Comparison of ENCODE assay signal across 8 cellular contexts in genomic region chr13:45341034-45341798, GRCh38. TPM values are rescaled to one million over a fixed set of nuclear protein-coding genes. Genes with fewer than 3 reads are reported as not detected.
DNase-seq lines count a peak whose midpoint lies in the region; ATAC-seq and TF ChIP-seq lines count a peak whose summit lies in the region.

Gene TPT1, minus strand, starts transcription at chr13:45341183. Its CDS starts 114 bp downstream, at chr13:45341069.

- H2AK5ac ChIP-seq in IMR-90 (ENCODE audit: low read depth, low read length): peak within 1 kb of the TSS; percentile 91

- 0% methylated on average over 28 of the region's 67 CpGs; no CpG with 5 or more reads in 1 of the 2 experiments for WGBS in IMR-90 (ENCODE audit: extremely low coverage in 2 of 2, insufficient read length in 1 of 2), 2 experiments

- peak within 1 kb of the TSS; percentile 100 for H2AK9ac ChIP-seq in IMR-90 (replicated peaks; ENCODE audit: low read depth, low read length, poor library complexity)

- H3K4me1 ChIP-seq in IMR-90 (ENCODE audit: control insufficient read depth, insufficient read depth, low read length): peaks cover 2% of the 10 kb centered on the region

- peak within 1 kb of the TSS; percentile 78 for H2BK120ac ChIP-seq in IMR-90 (ENCODE audit: low read depth, low read length)

- no peak for TF ChIP-seq CTCF in IMR-90 (conservative IDR thresholded peaks at IDR 0.05; ENCODE audit: low read depth, low read length)
- no peak for TF ChIP-seq CTCF in epithelial cell of esophagus (IDR thresholded peaks at IDR 0.05; ENCODE audit: insufficient read depth, low read depth, low read length, missing control alignments)

- H3K9ac ChIP-seq in IMR-90 (ENCODE audit: low read depth, low read length): peak within 1 kb of the TSS; percentile 97

- H3K9me3 ChIP-seq in IMR-90 (ENCODE audit: control insufficient read depth, insufficient read depth, low read length): no peaks in the 10 kb centered on the region

- H3K56ac ChIP-seq in IMR-90 (ENCODE audit: extremely low read depth, insufficient read depth, low read length): peak within 1 kb of the TSS; percentile 95

- peak within 1 kb of the TSS; percentile 80 for H3K18ac ChIP-seq in IMR-90 (ENCODE audit: low read depth, low read length)

- peak; percentile 99 for TF ChIP-seq POLR2A in IMR-90 (IDR thresholded peaks at IDR 0.05; ENCODE audit: low read depth, low read length)

- in situ Hi-C loops in IMR-90 (cut with MboI; ENCODE audit: low sequenced_read_pairs): no loop called here

- peak within 1 kb of the TSS; percentile 98 for H3K4ac ChIP-seq in IMR-90 (ENCODE audit: low read depth, low read length)

- peak within 1 kb of the TSS; percentile 83 for H4K91ac ChIP-seq in IMR-90 (ENCODE audit: insufficient read depth, low read depth, low read length)

- peaks cover 48% of the 10 kb centered on the region for H4K20me1 ChIP-seq in IMR-90 (ENCODE audit: insufficient read depth, low read length)

- peak within 1 kb of the TSS; percentile 86 to 90 for H4K8ac ChIP-seq in IMR-90 (ENCODE audit: low read depth in 2 of 2, low read length in 2 of 2)

- CTCF ChIA-PET in IMR-90 (lab: Yijun Ruan, JAX): interaction anchor here (0.6 kb wide), 1 partner anchor 220 kb away, joined by 3 read pairs; no protein-coding TSS in a partner anchor

- peak within 1 kb of the TSS; percentile 94 for H3K23ac ChIP-seq in IMR-90 (ENCODE audit: low read depth, low read length)

- peak within 1 kb of the TSS; percentile 77 for H4K5ac ChIP-seq in IMR-90 (ENCODE audit: low read depth, low read length)

- no TSS peak for BruUV-seq in IMR-90 (replicated peaks; lab: Mats Ljungman, UMichigan)

- H2BK15ac ChIP-seq in IMR-90 (ENCODE audit: low read depth, low read length): peak within 1 kb of the TSS; percentile 81; the same call in 1 of the 3 replicates

- H3K4me3 ChIP-seq in IMR-90 (ENCODE audit: insufficient read depth, low read depth, low read length) (peak within 1 kb of the TSS; percentile 88), epithelial cell of esophagus (ENCODE audit: low read length) (peak within 1 kb of the TSS; percentile 91)

- ATAC-seq in GM21528 (IDR thresholded peaks at IDR 0.05; ENCODE audit: low FRiP score, unreplicated experiment) (peak; percentile 88), IMR-90 (ENCODE audit: low read depth) (peak; percentile 92)

- TF ChIP-seq RAD21 in IMR-90 (IDR thresholded peaks at IDR 0.05; ENCODE audit: low read length): no peak

- H3K79me1 ChIP-seq in IMR-90 (ENCODE audit: low read depth in 1 of 2, low read length in 2 of 2): peaks cover 12 to 60% of the 10 kb centered on the region in 2 experiments

- H2BK5ac ChIP-seq in IMR-90 (ENCODE audit: low read depth, low read length, poor library complexity, severe bottlenecking): peak within 1 kb of the TSS; percentile 97

- intact Hi-C loops in IMR-90 (cut with micrococcal nuclease): no loop called here

- peak within 1 kb of the TSS; percentile 92 for H3K4me2 ChIP-seq in IMR-90 (ENCODE audit: low read depth, low read length)

- no peaks in the 10 kb centered on the region for H3K27me3 ChIP-seq in IMR-90 (ENCODE audit: control insufficient read depth, insufficient read depth, low read length)

- H3K14ac ChIP-seq in IMR-90 (replicated peaks; ENCODE audit: low read depth, low read length): peak within 1 kb of the TSS; percentile 99

- H2AFZ ChIP-seq in IMR-90 (replicated peaks; ENCODE audit: low read length, poor library complexity): peak within 1 kb of the TSS; percentile 96

- H3K9me1 ChIP-seq in IMR-90 (ENCODE audit: insufficient read depth, low read length): peaks cover under 1% of the 10 kb centered on the region

- POLR2A ChIA-PET in IMR-90 (lab: Charles Lee; ENCODE audit: unreplicated experiment): interaction anchor here (0.6 to 1.2 kb wide), 4 partner anchors 12 to 54 kb away, joined by 3 to 5 read pairs (median 4); no protein-coding TSS in a partner anchor

- peak; percentile 98 for DNase-seq in DMS 273 (lab: John Stamatoyannopoulos, UW; ENCODE audit: unreplicated experiment)
- peak; percentile 98 for DNase-seq in IMR-90
- peak; percentile 99 for DNase-seq in OCI-M1 (lab: John Stamatoyannopoulos, UW)
- DNase-seq in activated T-cell treated with anti-CD3 and anti-CD28 coated beads for 4 hours: peak; percentile 99
- peak; percentile 99 for DNase-seq in epithelial cell of esophagus (ENCODE audit: low read depth)
- peak; percentile 99 for DNase-seq in mucosa of gallbladder (ENCODE audit: low spot score)
- DNase-seq in stimulated activated CD8-positive, alpha-beta memory T cell treated with anti-CD3 and anti-CD28 coated beads, Interleukin-4, amount 100 ng/mL, for 4 hours (ENCODE audit: low read depth in 2 of 2, low spot score in 1 of 2): peak; percentile 98 to 99

- dilution Hi-C loops in IMR-90 (cut with HindIII; ENCODE audit: low sequenced_read_pairs, unreplicated experiment): no loop called here

- peak within 1 kb of the TSS; percentile 98 for H3K27ac ChIP-seq in IMR-90 (ENCODE audit: insufficient read depth, low read length)

- H2BK20ac ChIP-seq in IMR-90 (ENCODE audit: low read depth, low read length): peak within 1 kb of the TSS; percentile 30; the same call in 1 of the 2 replicates

- peaks cover 35% of the 10 kb centered on the region for H3K36me3 ChIP-seq in IMR-90 (ENCODE audit: control insufficient read depth, insufficient read depth, low read length)

TF ChIP-seq in IMR-90, 13 proteins besides CTCF, POLR2A, EP300 and RAD21:
- TF ChIP-seq MXI1 (IDR thresholded peaks at IDR 0.05; ENCODE audit: borderline replicate concordance, low read depth, low read length) (0 out of 2 replicates have a peak, but pooled peaks have one; percentile 31), NFE2L2 (IDR thresholded peaks at IDR 0.05; ENCODE audit: low read depth, low read length) (peak; percentile 64; the same call in 1 of the 2 replicates), FOS (IDR thresholded peaks at IDR 0.05; ENCODE audit: low read depth, low read length) (peak; percentile 54), MAZ (IDR thresholded peaks at IDR 0.05; ENCODE audit: borderline replicate concordance, low read depth, low read length) (peak; percentile 99), CHD1 (IDR thresholded peaks at IDR 0.05; ENCODE audit: low read depth, low read length) (no peak; the same call in 1 of the 2 replicates), RCOR1 (IDR thresholded peaks at IDR 0.05; ENCODE audit: insufficient replicate concordance, low read length) (no peak), MAFK (IDR thresholded peaks at IDR 0.05; ENCODE audit: low read depth, low read length) (peak; percentile 79)
- TF ChIP-seq, protein P1, sequence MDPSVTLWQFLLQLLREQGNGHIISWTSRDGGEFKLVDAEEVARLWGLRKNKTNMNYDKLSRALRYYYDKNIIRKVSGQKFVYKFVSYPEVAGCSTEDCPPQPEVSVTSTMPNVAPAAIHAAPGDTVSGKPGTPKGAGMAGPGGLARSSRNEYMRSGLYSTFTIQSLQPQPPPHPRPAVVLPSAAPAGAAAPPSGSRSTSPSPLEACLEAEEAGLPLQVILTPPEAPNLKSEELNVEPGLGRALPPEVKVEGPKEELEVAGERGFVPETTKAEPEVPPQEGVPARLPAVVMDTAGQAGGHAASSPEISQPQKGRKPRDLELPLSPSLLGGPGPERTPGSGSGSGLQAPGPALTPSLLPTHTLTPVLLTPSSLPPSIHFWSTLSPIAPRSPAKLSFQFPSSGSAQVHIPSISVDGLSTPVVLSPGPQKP (IDR thresholded peaks at IDR 0.05; ENCODE audit: borderline replicate concordance, low read depth, low read length): 0 out of 2 replicates have a peak, but pooled peaks have one; percentile 37

RNA-seq across cellular contexts. Expression of gene TPT1, which starts in this region (rescaled TPM):
- 1,663 and 1,699 TPM in 2 replicates for total RNA-seq in IMR-90 (2012; rRNA removed)
- polyA plus RNA-seq in IMR-90 (2012; rRNA removed): 2,407 and 2,665 TPM in 2 replicates
- polyA plus RNA-seq in IMR-90 (2012; cell fraction: cytosol; rRNA removed): 1,735 and 3,996 TPM in 2 replicates
- 731 and 1,213 TPM in 2 replicates for polyA plus RNA-seq in IMR-90 (2012; cell fraction: nucleus; rRNA removed; ENCODE audit: low replicate concordance)
- total RNA-seq in mucosa of gallbladder: 3,971 TPM

Comparison
In these comparisons a context has a peak if more than half of its experiments do, and no peak if none do; other contexts are left out.
1. Peak in every context shown above with its lines: DNase-seq, ATAC-seq, H3K4me3 ChIP-seq and H3K27ac ChIP-seq.